15 cellular contexts compared by ENCODE assay signal in the genomic region with DNA sequence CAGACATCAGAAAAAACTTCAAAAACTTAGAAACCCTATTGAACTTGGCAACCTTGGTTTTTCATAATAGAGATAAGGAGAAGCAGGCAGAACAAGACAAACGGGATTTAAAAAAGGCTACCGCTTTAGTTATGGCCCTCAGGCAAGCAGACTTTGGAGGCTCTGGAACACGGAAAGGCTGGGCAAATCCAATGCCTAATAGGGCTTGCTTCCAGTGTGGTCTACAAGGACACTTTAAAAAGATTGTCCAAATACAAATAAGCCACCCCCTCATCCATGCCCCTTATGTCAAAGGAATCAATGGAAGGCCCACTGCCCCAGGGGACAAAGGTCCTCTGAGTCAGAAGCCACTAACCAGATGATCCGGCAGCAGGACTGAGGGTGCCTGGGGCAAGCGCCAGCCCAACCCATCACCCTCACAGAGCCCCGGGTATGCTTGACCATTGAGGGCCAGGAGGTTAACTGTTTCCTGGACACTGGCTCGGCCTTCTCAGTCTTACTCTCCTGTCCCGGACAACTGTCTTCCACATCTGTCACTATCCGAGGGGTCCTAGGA.
"Had no signal": no experiment of that assay in that cellular context is flagged by ENCODE, and none has a peak within 500 bp of the region (broad histone marks: within the 10 kb centered on the region; RNA-seq: fewer than 3 reads in every experiment).

No MANE protein-coding gene starts in this region.

- H3K27ac Mint-ChIP-seq: activated naive CD4-positive, alpha-beta T cell treated with anti-CD3 and anti-CD28 coated beads for 36 hours; activated naive CD8-positive, alpha-beta T cell treated with anti-CD3 and anti-CD28 coated beads, Interleukin-2, amount 50 U/mL, for 24 hours; activated T-helper 17 cell treated with anti-CD3 and anti-CD28 coated beads, Interleukin-2, amount 50 U/mL, for 72 hours; naive thymus-derived CD4-positive, alpha-beta T cell had no signal

- H3K4me3 ChIP-seq: ascending aorta, gastroesophageal sphincter, skin epidermis, upper lobe of right lung had no signal

- H3K27ac ChIP-seq: ascending aorta, gastroesophageal sphincter, parathyroid adenoma, skin epidermis, upper lobe of right lung had no signal

- H3K4me1 Mint-ChIP-seq: activated naive CD8-positive, alpha-beta T cell treated with anti-CD3 and anti-CD28 coated beads, Interleukin-2, amount 50 U/mL, for 24 hours; activated T-helper 17 cell treated with anti-CD3 and anti-CD28 coated beads, Interleukin-2, amount 50 U/mL, for 72 hours had no signal

- H3K27me3 ChIP-seq: ascending aorta, gastroesophageal sphincter, upper lobe of right lung had no signal

- H3K27me3 Mint-ChIP-seq: activated naive CD8-positive, alpha-beta T cell treated with anti-CD3 and anti-CD28 coated beads, Interleukin-2, amount 50 U/mL, for 24 hours; activated T-helper 17 cell treated with anti-CD3 and anti-CD28 coated beads, Interleukin-2, amount 50 U/mL, for 72 hours; naive thymus-derived CD4-positive, alpha-beta T cell had no signal

- H3K4me1 ChIP-seq: ascending aorta, gastroesophageal sphincter, upper lobe of right lung had no signal

- DNase-seq: activated CD4-positive, alpha-beta T cell treated with anti-CD3 and anti-CD28 coated beads, Interleukin-2, amount 50 U/mL, for 1 hour; activated naive CD4-positive, alpha-beta T cell treated with anti-CD3 and anti-CD28 coated beads for 36 hours; activated naive CD8-positive, alpha-beta T cell treated with anti-CD3 and anti-CD28 coated beads, Interleukin-2, amount 50 U/mL, for 24 hours; activated T-cell treated with anti-CD3 and anti-CD28 coated beads for 4 hours; dermis blood vessel endothelial cell; naive thymus-derived CD4-positive, alpha-beta T cell; stimulated activated CD4-positive, alpha-beta T cell treated with anti-CD3 and anti-CD28 coated beads, Interleukin-4, amount 100 ng/mL, for 4 hours; stimulated activated naive CD8-positive, alpha-beta T cell treated with anti-CD3 and anti-CD28 coated beads, Interleukin-15, Interleukin-2, amounts not matched to agents 100 U/mL and 50 U/mL, for 24 hours; upper lobe of right lung had no signal

- H3K36me3 ChIP-seq: ascending aorta, gastroesophageal sphincter, upper lobe of right lung had no signal

- ATAC-seq: activated CD4-positive, CD25-positive, alpha-beta regulatory T cell treated with anti-CD3 and anti-CD28 coated beads, Interleukin-2, amount 50 U/mL, for 24 hours; activated naive CD8-positive, alpha-beta T cell treated with anti-CD3 and anti-CD28 coated beads, Interleukin-2, amount 50 U/mL, for 24 hours; activated T-helper 17 cell treated with anti-CD3 and anti-CD28 coated beads, Interleukin-2, amount 50 U/mL, for 72 hours; gastroesophageal sphincter; naive thymus-derived CD4-positive, alpha-beta T cell; stimulated activated naive CD8-positive, alpha-beta T cell treated with anti-CD3 and anti-CD28 coated beads, Interleukin-15, Interleukin-2, amounts not matched to agents 100 U/mL and 50 U/mL, for 24 hours; upper lobe of right lung had no signal

- H3K4me3 Mint-ChIP-seq: activated naive CD4-positive, alpha-beta T cell treated with anti-CD3 and anti-CD28 coated beads for 36 hours; activated naive CD8-positive, alpha-beta T cell treated with anti-CD3 and anti-CD28 coated beads, Interleukin-2, amount 50 U/mL, for 24 hours; activated T-helper 17 cell treated with anti-CD3 and anti-CD28 coated beads, Interleukin-2, amount 50 U/mL, for 72 hours; naive thymus-derived CD4-positive, alpha-beta T cell had no signal

- H3K9me3 ChIP-seq: ascending aorta, gastroesophageal sphincter, upper lobe of right lung had no signal

- H3K9me3 Mint-ChIP-seq: activated naive CD4-positive, alpha-beta T cell treated with anti-CD3 and anti-CD28 coated beads for 36 hours; activated naive CD8-positive, alpha-beta T cell treated with anti-CD3 and anti-CD28 coated beads, Interleukin-2, amount 50 U/mL, for 24 hours; activated T-helper 17 cell treated with anti-CD3 and anti-CD28 coated beads, Interleukin-2, amount 50 U/mL, for 72 hours had no signal
